Comparison of ENCODE assay signal across 9 cellular contexts in genomic region chr18:57881818-57882413, GRCh38.
DNase-seq lines count a peak whose midpoint lies in the region; ATAC-seq and TF ChIP-seq lines count a peak whose summit lies in the region.
"Had no signal": no experiment of that assay in that cellular context is flagged by ENCODE, and none has a peak within 500 bp of the region (broad histone marks: within the 10 kb centered on the region; RNA-seq: fewer than 3 reads in every experiment).

No MANE protein-coding gene starts in this region.

- no peaks in the 10 kb centered on the region for H3F3A ChIP-seq in PC-9 (ENCODE audit: insufficient read depth, low read depth)

- H3K27me3 ChIP-seq in CD8-positive, alpha-beta memory T cell (ENCODE audit: insufficient read depth, low read length, poor library complexity, severe bottlenecking), result no peaks in the 10 kb centered on the region
- H3K27me3 ChIP-seq in KMS-11 (ENCODE audit: insufficient read depth, low read depth) (no peaks in the 10 kb centered on the region), PC-9 (ENCODE audit: insufficient read depth, low read depth) (no peaks in the 10 kb centered on the region)

- H3K9me2 ChIP-seq in PC-9 (ENCODE audit: insufficient read depth), result no peaks in the 10 kb centered on the region

- no peak overlapping the region for H3K4me3 ChIP-seq in CD8-positive, alpha-beta memory T cell (ENCODE audit: low read length)
- H3K4me3 ChIP-seq in KMS-11 (IDR thresholded peaks at IDR 0.05; ENCODE audit: insufficient read depth, low read depth, low read length), result no peak overlapping the region
- H3K4me3 ChIP-seq in PC-9, result no peak overlapping the region
- H3K4me3 ChIP-seq in fibroblast of mammary gland (ENCODE audit: control insufficient read depth, low read depth, low read length), result no peak overlapping the region

- POLR2A ChIA-PET in CD8-positive, alpha-beta memory T cell (lab: Charles Lee), result no interaction called here
- POLR2A ChIA-PET in PC-9 (lab: Charles Lee; ENCODE audit: unreplicated experiment), result interaction anchor here (0.5 to 0.6 kb wide), 4 partner anchors 9 to 463 kb away, joined by 3 to 6 read pairs (median 3); no protein-coding TSS in a partner anchor

- peak overlapping the region in 1 of 7 donors; percentile 75 for H3K4me3 Mint-ChIP-seq in CD8-positive, alpha-beta memory T cell
- H3K4me3 Mint-ChIP-seq in activated T-cell treated with anti-CD3 and anti-CD28 coated beads, Interleukin-2, amount 50 U/mL, for 4 hours, result no peak overlapping the region
- H3K4me3 Mint-ChIP-seq in neural crest cell, result no peak overlapping the region

- no peaks in the 10 kb centered on the region for H3K36me3 ChIP-seq in CD8-positive, alpha-beta memory T cell (ENCODE audit: insufficient read depth, low read length)
- H3K36me3 ChIP-seq in KMS-11 (ENCODE audit: insufficient read depth), result no peaks in the 10 kb centered on the region
- no peaks in the 10 kb centered on the region for H3K36me3 ChIP-seq in PC-9 (ENCODE audit: low read depth)

- no peak overlapping the region for H3K27ac Mint-ChIP-seq in CD8-positive, alpha-beta memory T cell
- no peak overlapping the region for H3K27ac Mint-ChIP-seq in neural crest cell (ENCODE audit: unreplicated experiment)
- H3K27ac Mint-ChIP-seq: IgD-negative memory B cell had no signal

- no peaks in the 10 kb centered on the region for H3K36me3 Mint-ChIP-seq in CD8-positive, alpha-beta memory T cell
- peaks cover 2% of the 10 kb centered on the region for H3K36me3 Mint-ChIP-seq in activated T-cell treated with anti-CD3 and anti-CD28 coated beads, Interleukin-2, amount 50 U/mL, for 4 hours (ENCODE audit: insufficient read depth)
- no peaks in the 10 kb centered on the region for H3K36me3 Mint-ChIP-seq in neural crest cell (ENCODE audit: low read depth)

- CTCF ChIA-PET in CD8-positive, alpha-beta memory T cell (lab: Charles Lee), result interaction anchor here (0.7 to 1.6 kb wide), 4 partner anchors 9 to 240 kb away, joined by 3 to 9 read pairs (median 3); no protein-coding TSS in a partner anchor
- CTCF ChIA-PET in PC-9 (lab: Charles Lee), result interaction anchor here (0.6 to 1.4 kb wide), 2 partner anchors 207 to 240 kb away, joined by 3 to 5 read pairs; no protein-coding TSS in a partner anchor

- H3K4me2 ChIP-seq in KMS-11 (no peak overlapping the region), PC-9 (no peak overlapping the region)

- H3K4me1 Mint-ChIP-seq in CD8-positive, alpha-beta memory T cell, result no peaks in the 10 kb centered on the region
- no peaks in the 10 kb centered on the region for H3K4me1 Mint-ChIP-seq in activated T-cell treated with anti-CD3 and anti-CD28 coated beads, Interleukin-2, amount 50 U/mL, for 4 hours (ENCODE audit: low read depth)
- no peaks in the 10 kb centered on the region for H3K4me1 Mint-ChIP-seq in neural crest cell

- H3K27ac ChIP-seq in CD8-positive, alpha-beta memory T cell (ENCODE audit: low read depth, low read length), result no peak overlapping the region
- H3K27ac ChIP-seq in KMS-11, result no peak overlapping the region
- H3K27ac ChIP-seq in PC-9, result no peak overlapping the region

- H2AFZ ChIP-seq in KMS-11 (ENCODE audit: low read depth) (peak overlapping the region; percentile 34; the same call in 1 of the 2 replicates), PC-9 (no peak overlapping the region)

- peaks cover 0 to 4% (median 0%) of the 10 kb centered on the region in 5 donors for H3K9me3 Mint-ChIP-seq in CD8-positive, alpha-beta memory T cell
- peaks cover 5% of the 10 kb centered on the region for H3K9me3 Mint-ChIP-seq in activated T-cell treated with anti-CD3 and anti-CD28 coated beads, Interleukin-2, amount 50 U/mL, for 4 hours
- H3K9me3 Mint-ChIP-seq in neural crest cell, result peaks cover 12% of the 10 kb centered on the region

- peaks cover 3 to 14% of the 10 kb centered on the region in 2 donors for H3K27me3 Mint-ChIP-seq in CD8-positive, alpha-beta memory T cell
- peaks cover 11% of the 10 kb centered on the region for H3K27me3 Mint-ChIP-seq in activated T-cell treated with anti-CD3 and anti-CD28 coated beads, Interleukin-2, amount 50 U/mL, for 4 hours (ENCODE audit: low read depth)
- H3K27me3 Mint-ChIP-seq in neural crest cell (ENCODE audit: low read depth), result no peaks in the 10 kb centered on the region
- H3K27me3 Mint-ChIP-seq: IgD-negative memory B cell had no signal

- peak; percentile 4 to 48 (median 14) for DNase-seq in CD8-positive, alpha-beta memory T cell
- peak; percentile 55 to 63 for DNase-seq in PC-9
- DNase-seq in activated T-cell treated with anti-CD3 and anti-CD28 coated beads, Interleukin-2, amount 50 U/mL, for 4 hours, result peak; percentile 31
- peak; percentile 85 for DNase-seq in fibroblast of mammary gland (ENCODE audit: low read depth)
- peak; percentile 71 for DNase-seq in neural crest cell (ENCODE audit: low read depth, low spot score)
- DNase-seq in superior temporal gyrus (ENCODE audit: extremely low spot score), result peak; percentile 89

- H3K9ac ChIP-seq in KMS-11, result no peak overlapping the region

- BruUV-seq in PC-9 (replicated peaks; lab: Mats Ljungman, UMichigan), result no TSS peak

- TF ChIP-seq CTCF in KMS-11 (conservative IDR thresholded peaks at IDR 0.05; ENCODE audit: low read depth, low read length) (peak; percentile 98), PC-9 (conservative IDR thresholded peaks at IDR 0.05) (peak; percentile 93), fibroblast of mammary gland (conservative IDR thresholded peaks at IDR 0.05; ENCODE audit: control insufficient read depth, insufficient read depth, low read depth, low read length) (peak; percentile 97), neural crest cell (conservative IDR thresholded peaks at IDR 0.05) (peak; percentile 96)

- no peaks in the 10 kb centered on the region for H3K9me3 ChIP-seq in CD8-positive, alpha-beta memory T cell (ENCODE audit: low read length)
- peaks cover 14% of the 10 kb centered on the region for H3K9me3 ChIP-seq in PC-9 (ENCODE audit: insufficient read depth, low read depth)

- intact Hi-C loops in PC-9 (cut with micrococcal nuclease; ENCODE audit: unreplicated experiment), result loop anchor here (1.0 to 5.0 kb wide), 4 partner anchors 161 to 440 kb away; no protein-coding TSS in a partner anchor

- no peaks in the 10 kb centered on the region for H3K4me1 ChIP-seq in CD8-positive, alpha-beta memory T cell (ENCODE audit: insufficient read depth, low read length)
- H3K4me1 ChIP-seq in KMS-11 (ENCODE audit: low read depth, poor library complexity, severe bottlenecking), result peaks cover 9% of the 10 kb centered on the region
- H3K4me1 ChIP-seq in PC-9 (replicated peaks; ENCODE audit: insufficient read depth), result peaks cover 5% of the 10 kb centered on the region; the same call in 1 of the 2 replicates

- no peaks in the 10 kb centered on the region for H4K20me1 ChIP-seq in KMS-11 (ENCODE audit: insufficient read depth)
- H4K20me1 ChIP-seq in PC-9 (ENCODE audit: insufficient read depth), result no peaks in the 10 kb centered on the region

- no peaks in the 10 kb centered on the region for H3K79me2 ChIP-seq in KMS-11 (ENCODE audit: insufficient read depth, low read depth)
- H3K79me2 ChIP-seq in PC-9 (ENCODE audit: low read depth), result no peaks in the 10 kb centered on the region

- peak; percentile 79 for ATAC-seq in GM21390 (IDR thresholded peaks at IDR 0.05; ENCODE audit: unreplicated experiment)
- peak; percentile 80 to 84 for ATAC-seq in activated T-cell treated with anti-CD3 and anti-CD28 coated beads, Interleukin-2, amount 50 U/mL, for 4 hours

Comparison
In these comparisons a context has a peak if more than half of its experiments do, and no peak if none do; other contexts are left out.
1. DNase-seq: peak in every context shown above with its lines; median percentile 89 in superior temporal gyrus; 85 in fibroblast of mammary gland; 71 in neural crest cell; 59 in PC-9; 31 in activated T-cell treated with anti-CD3 and anti-CD28 coated beads, Interleukin-2, amount 50 U/mL, for 4 hours; 14 in CD8-positive, alpha-beta memory T cell.